ENCODE assay signal across 30 cellular contexts in the genomic region with DNA sequence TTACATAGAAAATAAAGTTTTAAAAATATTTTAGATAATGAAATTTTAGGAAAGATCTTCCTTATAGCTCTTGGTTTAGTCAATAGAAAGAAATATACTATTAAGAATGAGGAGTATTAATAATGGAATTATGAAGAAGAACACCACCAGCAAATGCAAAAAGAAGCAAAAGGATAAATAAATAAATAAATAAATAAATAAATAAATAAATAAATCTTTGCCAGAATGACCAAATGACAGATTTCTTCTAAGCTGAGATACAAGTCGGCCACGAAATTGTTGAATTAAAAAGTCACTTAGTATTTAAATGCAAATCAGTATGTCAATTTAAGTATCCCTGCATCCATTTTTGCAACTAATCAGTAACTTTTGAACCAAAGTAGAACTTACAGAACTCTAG.
"Had no signal": no experiment of that assay in that cellular context is flagged by ENCODE, and none has a peak within 500 bp of the region (broad histone marks: within the 10 kb centered on the region; RNA-seq: fewer than 3 reads in every experiment).

No MANE protein-coding gene starts in this region.

- H3K9me3 ChIP-seq: ascending aorta had no signal

- ATAC-seq: activated CD4-positive, alpha-beta T cell treated with anti-CD3 and anti-CD28 coated beads for 36 hours; activated CD4-positive, CD25-positive, alpha-beta regulatory T cell treated with anti-CD3 and anti-CD28 coated beads, Interleukin-2, amount 50 U/mL, for 24 hours; activated CD8-positive, alpha-beta memory T cell treated with anti-CD3 and anti-CD28 coated beads, Interleukin-2, amount 10 ng/mL, durations not matched to agents 7 days and 5 days; activated CD8-positive, alpha-beta T cell treated with anti-CD3 and anti-CD28 coated beads, Interleukin-2, amount 10 ng/mL, durations not matched to agents 7 days and 5 days; activated naive CD8-positive, alpha-beta T cell treated with anti-CD3 and anti-CD28 coated beads, Interleukin-2, amount 50 U/mL, for 24 hours; WTC11 had no signal

- H3K27me3 ChIP-seq: ascending aorta had no signal

- H3K36me3 ChIP-seq: ascending aorta had no signal

- DNase-seq: activated CD4-positive, alpha-beta memory T cell treated with anti-CD3 and anti-CD28 coated beads, Interleukin-2, amount 10 ng/mL, durations not matched to agents 7 days and 5 days; activated CD4-positive, alpha-beta T cell treated with anti-CD3 and anti-CD28 coated beads for 1 hour; activated CD4-positive, alpha-beta T cell treated with anti-CD3 and anti-CD28 coated beads for 36 hours; activated CD4-positive, alpha-beta T cell treated with anti-CD3 and anti-CD28 coated beads for 48 hours; activated CD4-positive, alpha-beta T cell treated with anti-CD3 and anti-CD28 coated beads, Interleukin-2, amount 10 ng/mL, durations not matched to agents 7 days and 5 days; activated CD4-positive, alpha-beta T cell treated with anti-CD3 and anti-CD28 coated beads, Interleukin-2, amount 50 U/mL, for 48 hours; activated CD4-positive, CD25-positive, alpha-beta regulatory T cell; activated CD8-positive, alpha-beta memory T cell treated with anti-CD3 and anti-CD28 coated beads for 24 hours; activated CD8-positive, alpha-beta memory T cell treated with anti-CD3 and anti-CD28 coated beads, Interleukin-2, amount 10 ng/mL, durations not matched to agents 7 days and 5 days; activated CD8-positive, alpha-beta memory T cell treated with anti-CD3 and anti-CD28 coated beads, Interleukin-2, amount 50 U/mL, for 48 hours; activated CD8-positive, alpha-beta T cell treated with anti-CD3 and anti-CD28 coated beads, Interleukin-2, amount 10 ng/mL, durations not matched to agents 7 days and 5 days; activated effector memory CD4-positive, alpha-beta T cell treated with Interleukin-2 at 50 U/mL for 16 hours; activated gamma-delta T cell; activated naive CD4-positive, alpha-beta T cell treated with anti-CD3 and anti-CD28 coated beads, Interleukin-2, amount 10 ng/mL, durations not matched to agents 7 days and 5 days; activated naive CD4-positive, alpha-beta T cell treated with Interleukin-2 at 50 U/mL for 16 hours; activated naive CD8-positive, alpha-beta T cell treated with anti-CD3 and anti-CD28 coated beads, Interleukin-2, amount 10 ng/mL, durations not matched to agents 7 days and 5 days; activated naive CD8-positive, alpha-beta T cell treated with anti-CD3 and anti-CD28 coated beads, Interleukin-2, amount 50 U/mL, for 24 hours; activated T-cell treated with anti-CD3 and anti-CD28 coated beads, Interleukin-2, amount 50 U/mL, for 24 hours; activated T-cell treated with anti-CD3 and anti-CD28 coated beads, Interleukin-2, amount 50 U/mL, for 48 hours; amygdala; anterior cingulate cortex; central memory CD4-positive, alpha-beta T cell; T-helper 1 cell; T-helper 2 cell; T-helper 9 cell had no signal

- FAIRE-seq: TTC549 had no signal

- H3K4me1 ChIP-seq: ascending aorta had no signal

- H3K27ac ChIP-seq: ascending aorta, VCaP had no signal

- H3K4me3 ChIP-seq: ascending aorta had no signal
